In genomic region chr9:69179037-69179436, GRCh38 we compare ENCODE assay signal across 1 cellular context.
A peak's percentile ranks its signal among the peaks of the same experiment; 100 is the strongest.
TF ChIP-seq lines count a peak whose summit lies in the region.

No MANE protein-coding gene starts in this region.

TF ChIP-seq in liver, 16 proteins besides CTCF, POLR2A, EP300 and RAD21 (continued from another document):
- TF ChIP-seq RXRA (IDR thresholded peaks at IDR 0.05) = peak; percentile 44 to 75
- TF ChIP-seq YY1 (IDR thresholded peaks at IDR 0.05) = peak; percentile 68
- peak; percentile 58 for TF ChIP-seq FOXA1 (IDR thresholded peaks at IDR 0.05)
- peak; percentile 55 for TF ChIP-seq SP1 (IDR thresholded peaks at IDR 0.05)
- peak; percentile 86 for TF ChIP-seq FOXA2 (IDR thresholded peaks at IDR 0.05)
- no peak for TF ChIP-seq GABPA (IDR thresholded peaks at IDR 0.05 in 1 of 2, conservative IDR thresholded peaks at IDR 0.05 in 1 of 2)
- TF ChIP-seq REST (IDR thresholded peaks at IDR 0.05) = peak; percentile 27
- TF ChIP-seq MAX (IDR thresholded peaks at IDR 0.05) = no peak
- peak in 1 of 2 donors; percentile 16 for TF ChIP-seq EGR1 (IDR thresholded peaks at IDR 0.05; ENCODE audit: low read depth in 2 of 2)
TF ChIP-seq in liver: peak in this region for 11.
